12 cellular contexts compared by ENCODE assay signal in genomic region chr3:53729618-53730017, GRCh38.
DNase-seq lines count a peak whose midpoint lies in the region; ATAC-seq, FAIRE-seq and TF ChIP-seq lines count a peak whose summit lies in the region.
"Had no signal": no experiment of that assay in that cellular context is flagged by ENCODE, and none has a peak within 500 bp of the region (broad histone marks: within the 10 kb centered on the region; RNA-seq: fewer than 3 reads in every experiment).

No MANE protein-coding gene starts in this region.

- no peak overlapping the region for H2BK20ac ChIP-seq in H9 (ENCODE audit: low read depth, low read length, poor library complexity, severe bottlenecking)

- no peak overlapping the region for H3K56ac ChIP-seq in H9 (ENCODE audit: insufficient read length, low read depth, low read length)

- no peak overlapping the region for H2BK12ac ChIP-seq in H9 (ENCODE audit: insufficient read length, low read depth, low read length)

- no peak overlapping the region for H3K18ac ChIP-seq in H9 (ENCODE audit: insufficient read length, low read depth, low read length)

- H3K9me3 Mint-ChIP-seq in H9 (no peaks in the 10 kb centered on the region), nephron (no peaks in the 10 kb centered on the region)
- H3K9me3 Mint-ChIP-seq: naive thymus-derived CD4-positive, alpha-beta T cell had no signal

- no peak overlapping the region for H3K4ac ChIP-seq in H9 (ENCODE audit: low read depth, low read length)

- no peak overlapping the region for H4K8ac ChIP-seq in H9 (replicated peaks; ENCODE audit: insufficient read length, low read depth, low read length)

- no peak overlapping the region for H3K9ac ChIP-seq in H9 (ENCODE audit: extremely low read depth, insufficient read length, low read length)
- no peak overlapping the region for H3K9ac ChIP-seq in adipocyte (ENCODE audit: low read length)

- no peaks in the 10 kb centered on the region for H3K23me2 ChIP-seq in H9 (ENCODE audit: insufficient read length, low read depth, low read length, poor library complexity, severe bottlenecking)

- no peak overlapping the region for H4K91ac ChIP-seq in H9 (ENCODE audit: insufficient read length, low read depth, low read length)

- H2AFZ ChIP-seq in H9 (ENCODE audit: low read length) = no peak overlapping the region

- no peak overlapping the region for H3T11ph ChIP-seq in H9 (ENCODE audit: low read length)

- H3K4me3 Mint-ChIP-seq in H9 (no peak overlapping the region), nephron (no peak overlapping the region)
- H3K4me3 Mint-ChIP-seq: naive thymus-derived CD4-positive, alpha-beta T cell had no signal

- no peaks in the 10 kb centered on the region for H3K36me3 Mint-ChIP-seq in H9 (ENCODE audit: insufficient read depth in 1 of 3, low read depth in 3 of 3)
- H3K36me3 Mint-ChIP-seq in nephron (ENCODE audit: low read depth) = no peaks in the 10 kb centered on the region
- H3K36me3 Mint-ChIP-seq: naive thymus-derived CD4-positive, alpha-beta T cell had no signal

- H3K4me1 ChIP-seq in H9 (ENCODE audit: insufficient read depth, low read length) = no peaks in the 10 kb centered on the region
- H3K4me1 ChIP-seq in adipocyte (ENCODE audit: control insufficient read depth, insufficient read depth, low read length) = no peaks in the 10 kb centered on the region
- H3K4me1 ChIP-seq: uterus had no signal

- no peak overlapping the region for H3K23ac ChIP-seq in H9 (ENCODE audit: insufficient read length, low read depth, low read length)

- no peak overlapping the region for H2BK15ac ChIP-seq in H9 (ENCODE audit: low read depth, low read length)

- no peak overlapping the region for H3K27ac ChIP-seq in H9 (ENCODE audit: insufficient read length, low read depth, low read length)
- H3K27ac ChIP-seq: uterus had no signal

- no peaks in the 10 kb centered on the region for H4K20me1 ChIP-seq in H9 (ENCODE audit: control insufficient read depth, insufficient read depth, insufficient read length)

- no peak for TF ChIP-seq POLR2A in GM12892 (IDR thresholded peaks at IDR 0.05; ENCODE audit: low read depth, low read length)

- peak; percentile 57 for FAIRE-seq in GM12892 (lab: Jason Lieb, UNC)

- H3K9me3 ChIP-seq in H9 (ENCODE audit: control insufficient read depth, low read depth, low read length) (no peaks in the 10 kb centered on the region), adipocyte (ENCODE audit: control insufficient read depth, low read length) (no peaks in the 10 kb centered on the region)
- H3K9me3 ChIP-seq: uterus had no signal

- no peaks in the 10 kb centered on the region for H3K36me3 ChIP-seq in adipocyte (ENCODE audit: control insufficient read depth, insufficient read depth, low read length, severe bottlenecking)
- H3K36me3 ChIP-seq: uterus had no signal

- WGBS in H9 (ENCODE audit: extremely low coverage, insufficient read length, low lambda C conversion rate) = no CpG with 5 or more reads among the region's 2 CpGs

- no peak overlapping the region for H4K5ac ChIP-seq in H9 (ENCODE audit: insufficient read length, low read depth, low read length)

- H2BK5ac ChIP-seq in H9 (ENCODE audit: insufficient read length, low read length) = no peak overlapping the region

- H3K4me1 Mint-ChIP-seq in H9 (no peaks in the 10 kb centered on the region; a peak in 1 of 4 replicates), nephron (peaks cover 32% of the 10 kb centered on the region)

- no peak overlapping the region for H3K27ac Mint-ChIP-seq in H9
- peak overlapping the region; percentile 43 to 68 (median 55) for H3K27ac Mint-ChIP-seq in nephron
- H3K27ac Mint-ChIP-seq: naive thymus-derived CD4-positive, alpha-beta T cell had no signal

- no peak overlapping the region for H2AK5ac ChIP-seq in H9 (ENCODE audit: insufficient read length, low read length)

- H2BK120ac ChIP-seq in H9 (ENCODE audit: low read depth, low read length, poor library complexity, severe bottlenecking) = no peak overlapping the region

- ATAC-seq in GM18909 (IDR thresholded peaks at IDR 0.05; ENCODE audit: poor library complexity, unreplicated experiment) = no peak
- ATAC-seq: naive thymus-derived CD4-positive, alpha-beta T cell had no signal

- no peaks in the 10 kb centered on the region for H3K79me1 ChIP-seq in H9 (ENCODE audit: insufficient read depth, low read depth, low read length, poor library complexity, severe bottlenecking)

- TF ChIP-seq CTCF in H9 (conservative IDR thresholded peaks at IDR 0.05) (peak; percentile 27; the same call in 1 of the 3 replicates), nephron (IDR thresholded peaks at IDR 0.05; ENCODE audit: unreplicated experiment in 3 of 3) (no peak)

- H3K4me2 ChIP-seq in H9 (ENCODE audit: insufficient read depth, insufficient read length, low read length) = no peak overlapping the region

- no peaks in the 10 kb centered on the region for H3K79me2 ChIP-seq in H9 (ENCODE audit: insufficient read depth, low read length)

- H3K27me3 ChIP-seq in H9 (ENCODE audit: insufficient read depth, low read length) (no peaks in the 10 kb centered on the region), adipocyte (replicated peaks; ENCODE audit: control insufficient read depth, insufficient read depth, low read length) (no peaks in the 10 kb centered on the region)
- H3K27me3 ChIP-seq: uterus had no signal

- H3K14ac ChIP-seq in H9 (ENCODE audit: insufficient read depth, low read length) = no peak overlapping the region

- no peak overlapping the region for H3K4me3 ChIP-seq in adipocyte (ENCODE audit: low read length)
- H3K4me3 ChIP-seq: uterus had no signal

- H3K27me3 Mint-ChIP-seq in H9 (ENCODE audit: low read depth) = peaks cover 4% of the 10 kb centered on the region; the same call in 1 of the 2 replicates
- H3K27me3 Mint-ChIP-seq in nephron (ENCODE audit: low read depth) = no peaks in the 10 kb centered on the region

- DNase-seq in GM12892 (ENCODE audit: insufficient read length) (no peak), H9 (no peak), adipocyte (ENCODE audit: low read depth) (peak; percentile 33), Ammon's horn (ENCODE audit: low spot score) (no peak), hypothalamus (lab: John Stamatoyannopoulos, UW) (no peak)
- DNase-seq: amniotic stem cell; naive thymus-derived CD4-positive, alpha-beta T cell; NCI-H1417 treated with DMSO at 0.1 percent for 48 hours; NK-92 treated with Interleukin-12 subunit alpha and Interleukin-12 subunit beta, amount 100 ng/mL, for 24 hours; uterus had no signal

Comparison
In these comparisons a context has a peak if more than half of its experiments do, and no peak if none do; other contexts are left out.
1. H3K27ac Mint-ChIP-seq: peak in nephron (3 of 3); none in H9 (0 of 3).